ENCODE assay signal across 22 cellular contexts in the genomic region with DNA sequence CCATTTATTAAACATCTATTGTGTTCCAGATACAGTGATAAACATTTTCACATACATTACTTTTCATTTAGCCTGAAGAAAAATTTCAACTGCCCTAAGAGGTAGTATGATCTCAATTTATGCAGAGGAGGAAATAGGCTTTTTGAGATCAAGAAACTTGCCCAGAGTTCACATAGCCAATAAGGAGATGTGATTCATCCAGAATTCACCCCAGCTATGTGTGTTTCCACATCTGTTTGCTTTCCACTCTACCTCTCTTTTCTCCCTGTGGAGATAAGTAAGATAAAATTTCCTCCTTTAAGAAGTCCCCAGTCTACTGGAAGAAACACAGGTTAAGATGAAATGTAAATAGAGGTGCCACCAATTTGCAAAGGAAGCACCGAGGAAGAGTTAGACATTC.
DNase-seq lines count a peak whose midpoint lies in the region; ATAC-seq, FAIRE-seq and TF ChIP-seq lines count a peak whose summit lies in the region.
"Had no signal": no experiment of that assay in that cellular context is flagged by ENCODE, and none has a peak within 500 bp of the region (broad histone marks: within the 10 kb centered on the region; RNA-seq: fewer than 3 reads in every experiment).

No MANE protein-coding gene starts in this region.

- H3K27ac Mint-ChIP-seq in astrocyte (ENCODE audit: unreplicated experiment) (no peak overlapping the region), Calu3 (ENCODE audit: unreplicated experiment) (no peak overlapping the region)
- H3K27ac Mint-ChIP-seq in activated CD4-positive, alpha-beta memory T cell treated with anti-CD3 and anti-CD28 coated beads, Interleukin-2, amount 10 ng/mL, durations not matched to agents 7 days and 5 days: no peak overlapping the region
- H3K27ac Mint-ChIP-seq in effector memory CD8-positive, alpha-beta T cell: no peak overlapping the region
- H3K27ac Mint-ChIP-seq: CD8-positive, alpha-beta T cell had no signal

- H3K4me1 ChIP-seq in astrocyte (ENCODE audit: insufficient read depth, low read length): peaks cover 7% of the 10 kb centered on the region

- TF ChIP-seq CTCF in astrocyte (IDR thresholded peaks at IDR 0.05; ENCODE audit: insufficient read depth, low read depth, low read length) (no peak), fibroblast of the aortic adventitia (IDR thresholded peaks at IDR 0.05; ENCODE audit: insufficient read depth, low read length) (no peak), Calu3 (IDR thresholded peaks at IDR 0.05; ENCODE audit: unreplicated experiment) (no peak)

- H3K4me2 ChIP-seq in astrocyte (ENCODE audit: low read length): no peak overlapping the region

- POLR2A ChIA-PET in activated CD4-positive, alpha-beta memory T cell treated with anti-CD3 and anti-CD28 coated beads, Interleukin-2, amount 10 ng/mL, durations not matched to agents 7 days and 5 days (lab: Charles Lee): no interaction called here

- H3K4me3 ChIP-seq in astrocyte (ENCODE audit: insufficient read depth, low read depth, low read length) (no peak overlapping the region), fibroblast of the aortic adventitia (ENCODE audit: low read depth, low read length) (no peak overlapping the region), skeletal muscle cell (ENCODE audit: low read depth, low read length) (no peak overlapping the region)

- no TSS peak for BruUV-seq in Calu3 (replicated peaks; lab: Mats Ljungman, UMichigan)

- FAIRE-seq in astrocyte (lab: Jason Lieb, UNC): no peak
- FAIRE-seq: D721Med, G401.6, GM12892 had no signal

- H3K9me3 Mint-ChIP-seq in astrocyte (ENCODE audit: unreplicated experiment) (no peaks in the 10 kb centered on the region), Calu3 (ENCODE audit: low read depth, unreplicated experiment) (peaks cover 7% of the 10 kb centered on the region)
- H3K9me3 Mint-ChIP-seq in activated CD4-positive, alpha-beta memory T cell treated with anti-CD3 and anti-CD28 coated beads, Interleukin-2, amount 10 ng/mL, durations not matched to agents 7 days and 5 days: no peaks in the 10 kb centered on the region
- H3K9me3 Mint-ChIP-seq in effector memory CD8-positive, alpha-beta T cell: no peaks in the 10 kb centered on the region
- H3K9me3 Mint-ChIP-seq: CD8-positive, alpha-beta T cell; H9 had no signal

- H3K27me3 ChIP-seq in astrocyte (ENCODE audit: insufficient read depth, low read length): no peaks in the 10 kb centered on the region

- H4K20me1 ChIP-seq in astrocyte (ENCODE audit: insufficient read depth, low read length): no peaks in the 10 kb centered on the region

- H3K4me1 Mint-ChIP-seq in astrocyte (ENCODE audit: low read depth, unreplicated experiment) (peaks cover 17% of the 10 kb centered on the region), Calu3 (ENCODE audit: low read depth, unreplicated experiment) (no peaks in the 10 kb centered on the region)
- H3K4me1 Mint-ChIP-seq in activated CD4-positive, alpha-beta memory T cell treated with anti-CD3 and anti-CD28 coated beads, Interleukin-2, amount 10 ng/mL, durations not matched to agents 7 days and 5 days: peaks cover 13% of the 10 kb centered on the region
- peaks cover 0 to 1% of the 10 kb centered on the region in 2 donors for H3K4me1 Mint-ChIP-seq in effector memory CD8-positive, alpha-beta T cell (ENCODE audit: low read depth in 2 of 2)

- no peaks in the 10 kb centered on the region for H3K9me3 ChIP-seq in astrocyte (ENCODE audit: insufficient read depth, low read depth, low read length)

- no peak overlapping the region for H2AFZ ChIP-seq in astrocyte (ENCODE audit: low read depth, low read length)

- no peak overlapping the region for H3K9ac ChIP-seq in astrocyte (ENCODE audit: low read length)

- H3K79me2 ChIP-seq in astrocyte (ENCODE audit: insufficient read depth, low read length): no peaks in the 10 kb centered on the region

- DNase-seq in GM04503 (ENCODE audit: low read depth): peak; percentile 33
- peak; percentile 35 for DNase-seq in astrocyte (ENCODE audit: low read depth)
- DNase-seq in fibroblast of the aortic adventitia (ENCODE audit: low read depth): peak; percentile 54
- DNase-seq in skeletal muscle cell (ENCODE audit: low read depth): peak; percentile 25
- DNase-seq in activated CD4-positive, alpha-beta memory T cell treated with anti-CD3 and anti-CD28 coated beads, Interleukin-2, amount 10 ng/mL, durations not matched to agents 7 days and 5 days: no peak
- no peak for DNase-seq in Calu3
- DNase-seq in effector memory CD8-positive, alpha-beta T cell: no peak
- DNase-seq: ACHN; CD8-positive, alpha-beta T cell; DMS79 treated with DMSO at 0.1 percent for 48 hours; H9; Karpas-422; NCI-H1105 treated with DMSO at 0.1 percent for 48 hours; NCI-H1930; NCI-H2171; NCI-H446 treated with DMSO at 0.1 percent for 48 hours; NCI-H748 treated with DMSO at 0.1 percent for 48 hours; RPMI8226; SIG-M5 had no signal

- H3K27me3 Mint-ChIP-seq in astrocyte (ENCODE audit: low read depth, unreplicated experiment) (peaks cover 8% of the 10 kb centered on the region), Calu3 (ENCODE audit: unreplicated experiment) (no peaks in the 10 kb centered on the region)
- no peaks in the 10 kb centered on the region for H3K27me3 Mint-ChIP-seq in activated CD4-positive, alpha-beta memory T cell treated with anti-CD3 and anti-CD28 coated beads, Interleukin-2, amount 10 ng/mL, durations not matched to agents 7 days and 5 days
- peaks cover 0 to 5% of the 10 kb centered on the region in 2 donors for H3K27me3 Mint-ChIP-seq in effector memory CD8-positive, alpha-beta T cell

- H3K4me3 Mint-ChIP-seq in astrocyte (ENCODE audit: unreplicated experiment) (no peak overlapping the region), Calu3 (ENCODE audit: low read depth, unreplicated experiment) (no peak overlapping the region)
- no peak overlapping the region for H3K4me3 Mint-ChIP-seq in activated CD4-positive, alpha-beta memory T cell treated with anti-CD3 and anti-CD28 coated beads, Interleukin-2, amount 10 ng/mL, durations not matched to agents 7 days and 5 days
- no peak overlapping the region for H3K4me3 Mint-ChIP-seq in effector memory CD8-positive, alpha-beta T cell
- H3K4me3 Mint-ChIP-seq: CD8-positive, alpha-beta T cell; H9 had no signal

- CTCF ChIA-PET in activated CD4-positive, alpha-beta memory T cell treated with anti-CD3 and anti-CD28 coated beads, Interleukin-2, amount 10 ng/mL, durations not matched to agents 7 days and 5 days (lab: Charles Lee): no interaction called here
- CTCF ChIA-PET in Calu3 (lab: Charles Lee): no interaction called here

- ATAC-seq in effector memory CD8-positive, alpha-beta T cell (replicated peaks): no peak
- ATAC-seq: CD8-positive, alpha-beta T cell had no signal

- no peaks in the 10 kb centered on the region for H3K36me3 ChIP-seq in astrocyte (ENCODE audit: insufficient read depth, low read length)

- intact Hi-C loops in Calu3 (cut with micrococcal nuclease; ENCODE audit: unreplicated experiment): no loop called here

- H3K27ac ChIP-seq in astrocyte (ENCODE audit: low read depth, low read length): no peak overlapping the region

- no peaks in the 10 kb centered on the region for H3K36me3 Mint-ChIP-seq in astrocyte (ENCODE audit: low read depth, unreplicated experiment)
- no peaks in the 10 kb centered on the region for H3K36me3 Mint-ChIP-seq in activated CD4-positive, alpha-beta memory T cell treated with anti-CD3 and anti-CD28 coated beads, Interleukin-2, amount 10 ng/mL, durations not matched to agents 7 days and 5 days (ENCODE audit: low read depth)
- H3K36me3 Mint-ChIP-seq in Calu3 (ENCODE audit: insufficient read depth, unreplicated experiment): no peaks in the 10 kb centered on the region
- H3K36me3 Mint-ChIP-seq in effector memory CD8-positive, alpha-beta T cell (ENCODE audit: insufficient read depth): peaks cover 2% of the 10 kb centered on the region
- H3K36me3 Mint-ChIP-seq: CD8-positive, alpha-beta T cell had no signal

Comparison
In these comparisons a context has a peak if more than half of its experiments do, and no peak if none do; other contexts are left out.
1. DNase-seq: peak in GM04503 (single experiment), astrocyte (single experiment), fibroblast of the aortic adventitia (single experiment) and skeletal muscle cell (single experiment); none in activated CD4-positive, alpha-beta memory T cell treated with anti-CD3 and anti-CD28 coated beads, Interleukin-2, amount 10 ng/mL, durations not matched to agents 7 days and 5 days (single experiment), Calu3 (single experiment) and effector memory CD8-positive, alpha-beta T cell (0 of 3).